In genomic region chr12:66043035-66043434, GRCh38 we compare ENCODE assay signal across 5 cellular contexts.
"Had no signal": no experiment of that assay in that cellular context is flagged by ENCODE, and none has a peak within 500 bp of the region (broad histone marks: within the 10 kb centered on the region; RNA-seq: fewer than 3 reads in every experiment).

No MANE protein-coding gene starts in this region.

- H3K9me3 Mint-ChIP-seq: GM23338, H9, IgD-negative memory B cell had no signal

- DNase-seq: H9, HCEC 1CT had no signal

- H3K4me3 ChIP-seq: GM23338 had no signal

- H3K36me3 Mint-ChIP-seq: IgD-negative memory B cell had no signal

- H3K27ac Mint-ChIP-seq: GM23338, H9, IgD-negative memory B cell had no signal

- H3K4me3 Mint-ChIP-seq: GM23338, H9, IgD-negative memory B cell had no signal

- H3K27ac ChIP-seq: HL-60 had no signal

- H3K4me1 Mint-ChIP-seq: GM23338, IgD-negative memory B cell had no signal
